ENCODE assay signal across 9 cellular contexts in the genomic region with DNA sequence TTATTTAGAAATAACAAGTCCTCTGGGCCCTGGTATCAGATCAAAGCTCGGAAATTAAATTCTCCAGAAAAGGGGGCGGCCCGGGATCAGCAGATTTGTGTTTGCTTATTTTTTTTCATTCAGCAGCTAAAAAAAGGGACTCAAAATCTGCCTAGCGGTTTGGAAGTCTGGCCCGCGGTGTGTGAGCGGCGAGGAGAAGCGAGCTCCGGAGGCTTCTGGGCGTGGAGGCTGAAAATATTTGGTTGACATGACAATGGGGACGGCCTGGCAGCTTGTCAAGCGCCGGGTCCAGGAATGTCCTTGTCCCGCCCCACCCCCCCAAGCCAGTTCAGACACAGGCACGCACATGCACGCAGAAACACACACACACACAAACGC. TPM values are rescaled to one million over a fixed set of nuclear protein-coding genes. Genes with fewer than 3 reads are reported as not detected.
DNase-seq lines count a peak whose midpoint lies in the region; ATAC-seq and TF ChIP-seq lines count a peak whose summit lies in the region.
"Had no signal": no experiment of that assay in that cellular context is flagged by ENCODE, and none has a peak within 500 bp of the region (broad histone marks: within the 10 kb centered on the region; RNA-seq: fewer than 3 reads in every experiment).

No MANE protein-coding gene starts in this region.

- H3K36me3 ChIP-seq in SJSA1, result no peaks in the 10 kb centered on the region
- no peaks in the 10 kb centered on the region for H3K36me3 ChIP-seq in gastroesophageal sphincter

- no peak for TF ChIP-seq EP300 in gastroesophageal sphincter (IDR thresholded peaks at IDR 0.05)

- DNase-seq in Calu3 (peak; percentile 51), SJSA1 (ENCODE audit: low read depth in 1 of 2, low spot score in 2 of 2) (peak; percentile 43 to 73), retina (peak; percentile 61), NCI-H510A treated with DMSO at 0.1 percent for 48 hours (lab: John Stamatoyannopoulos, UW) (no peak)
- no peak for DNase-seq in stimulated activated effector memory CD8-positive, alpha-beta T cell treated with anti-CD3 and anti-CD28 coated beads, Interleukin-12 subunit alpha, Interleukin-12 subunit beta, amount 100 ng/mL, for 72 hours (ENCODE audit: low spot score in 2 of 2)
- no peak for DNase-seq in stimulated activated CD4-positive, alpha-beta T cell treated with anti-CD3 and anti-CD28 coated beads, Interleukin-4, amount 100 ng/mL, for 24 hours

- no peak for TF ChIP-seq CTCF in Calu3 (IDR thresholded peaks at IDR 0.05; ENCODE audit: unreplicated experiment)
- no peak for TF ChIP-seq CTCF in gastroesophageal sphincter (IDR thresholded peaks at IDR 0.05)

- intact Hi-C loops in Calu3 (cut with micrococcal nuclease; ENCODE audit: unreplicated experiment), result no loop called here

- H3K36me3 Mint-ChIP-seq in Calu3 (ENCODE audit: insufficient read depth, unreplicated experiment), result peaks cover 4% of the 10 kb centered on the region
- peaks cover 4% of the 10 kb centered on the region for H3K36me3 Mint-ChIP-seq in stimulated activated effector memory CD8-positive, alpha-beta T cell treated with anti-CD3 and anti-CD28 coated beads, Interleukin-12 subunit alpha, Interleukin-12 subunit beta, amount 100 ng/mL, for 72 hours

- peaks cover 79% of the 10 kb centered on the region for H3K27me3 Mint-ChIP-seq in Calu3 (ENCODE audit: unreplicated experiment)

- H3K4me1 ChIP-seq in SJSA1 (replicated peaks) (peaks cover 7% of the 10 kb centered on the region), gastroesophageal sphincter (peaks cover 2 to 17% (median 13%) of the 10 kb centered on the region in 3 donors)

- no peaks in the 10 kb centered on the region for H3K27me3 ChIP-seq in SJSA1 (replicated peaks)
- no peaks in the 10 kb centered on the region for H3K27me3 ChIP-seq in gastroesophageal sphincter

- H3K9me3 ChIP-seq in SJSA1 (replicated peaks) (no peaks in the 10 kb centered on the region), gastroesophageal sphincter (no peaks in the 10 kb centered on the region)

- no peak for TF ChIP-seq POLR2A in gastroesophageal sphincter (IDR thresholded peaks at IDR 0.05)

- peaks cover 8% of the 10 kb centered on the region for H3K9me3 Mint-ChIP-seq in Calu3 (ENCODE audit: low read depth, unreplicated experiment)
- H3K9me3 Mint-ChIP-seq in stimulated activated effector memory CD8-positive, alpha-beta T cell treated with anti-CD3 and anti-CD28 coated beads, Interleukin-12 subunit alpha, Interleukin-12 subunit beta, amount 100 ng/mL, for 72 hours, result no peaks in the 10 kb centered on the region

- H3K4me1 Mint-ChIP-seq in Calu3 (ENCODE audit: low read depth, unreplicated experiment), result peaks cover 28% of the 10 kb centered on the region
- H3K4me1 Mint-ChIP-seq in stimulated activated effector memory CD8-positive, alpha-beta T cell treated with anti-CD3 and anti-CD28 coated beads, Interleukin-12 subunit alpha, Interleukin-12 subunit beta, amount 100 ng/mL, for 72 hours, result peaks cover 12% of the 10 kb centered on the region

- CTCF ChIA-PET in Calu3 (lab: Charles Lee), result interaction anchor here (0.6 to 1.4 kb wide), 6 partner anchors 8 to 303 kb away, joined by 3 to 9 read pairs (median 5); no protein-coding TSS in a partner anchor

- WGBS in gastroesophageal sphincter (ENCODE audit: low coverage in 1 of 2), 2 donors, result 0 to 28% methylated on average over 2 to 8 of the region's 18 CpGs

- H3K4me3 Mint-ChIP-seq in Calu3 (ENCODE audit: low read depth, unreplicated experiment), result peak overlapping the region; percentile 45
- no peak overlapping the region for H3K4me3 Mint-ChIP-seq in stimulated activated effector memory CD8-positive, alpha-beta T cell treated with anti-CD3 and anti-CD28 coated beads, Interleukin-12 subunit alpha, Interleukin-12 subunit beta, amount 100 ng/mL, for 72 hours

- H3K27ac Mint-ChIP-seq in Calu3 (ENCODE audit: unreplicated experiment), result no peak overlapping the region
- no peak overlapping the region for H3K27ac Mint-ChIP-seq in stimulated activated effector memory CD8-positive, alpha-beta T cell treated with anti-CD3 and anti-CD28 coated beads, Interleukin-12 subunit alpha, Interleukin-12 subunit beta, amount 100 ng/mL, for 72 hours

- ATAC-seq in gastroesophageal sphincter, result peak; percentile 54
- no peak for ATAC-seq in stimulated activated effector memory CD8-positive, alpha-beta T cell treated with anti-CD3 and anti-CD28 coated beads, Interleukin-12 subunit alpha, Interleukin-12 subunit beta, amount 100 ng/mL, for 72 hours
- no peak for ATAC-seq in GM21717 (IDR thresholded peaks at IDR 0.05; ENCODE audit: unreplicated experiment)

- BruUV-seq in Calu3 (replicated peaks; lab: Mats Ljungman, UMichigan), result no TSS peak

- H3K4me3 ChIP-seq in SJSA1, result no peak overlapping the region
- peak overlapping the region in 1 of 2 donors; percentile 53 for H3K4me3 ChIP-seq in gastroesophageal sphincter

- H3K27ac ChIP-seq in SJSA1, result no peak overlapping the region
- H3K27ac ChIP-seq in gastroesophageal sphincter, result peak overlapping the region in 3 of 4 donors; percentile 76 to 83 (median 78)

RNA-seq across cellular contexts. Expression of a gene that starts 43.4 kb away (rescaled TPM):
- not detected in 2 replicates for total RNA-seq in Calu3 (2022)
- not detected in 2 replicates for total RNA-seq in SJSA1 (2014; rRNA removed; shearing (Covaris generic))
- not detected for total RNA-seq in gastroesophageal sphincter
- total RNA-seq: HT1080 had no signal

Comparison
In these comparisons a context has a peak if more than half of its experiments do, and no peak if none do; other contexts are left out.
1. DNase-seq: peak in Calu3 (single experiment), SJSA1 (2 of 2) and retina (single experiment); none in stimulated activated effector memory CD8-positive, alpha-beta T cell treated with anti-CD3 and anti-CD28 coated beads, Interleukin-12 subunit alpha, Interleukin-12 subunit beta, amount 100 ng/mL, for 72 hours (0 of 2), NCI-H510A treated with DMSO at 0.1 percent for 48 hours (single experiment) and stimulated activated CD4-positive, alpha-beta T cell treated with anti-CD3 and anti-CD28 coated beads, Interleukin-4, amount 100 ng/mL, for 24 hours (single experiment).